13 cellular contexts compared by ENCODE assay signal in genomic region chr18:13553449-13553848, GRCh38.
A peak's percentile ranks its signal among the peaks of the same experiment; 100 is the strongest.
DNase-seq lines count a peak whose midpoint lies in the region; ATAC-seq and TF ChIP-seq lines count a peak whose summit lies in the region.
"Had no signal": no experiment of that assay in that cellular context is flagged by ENCODE, and none has a peak within 500 bp of the region (broad histone marks: within the 10 kb centered on the region; RNA-seq: fewer than 3 reads in every experiment).

No MANE protein-coding gene starts in this region.

- H2AFZ ChIP-seq in smooth muscle cell (ENCODE audit: low read depth) (no peak overlapping the region), MM.1S (ENCODE audit: low read length) (no peak overlapping the region)

- H3K4me1 ChIP-seq in right cardiac atrium (ENCODE audit: control insufficient read depth, insufficient read depth, low read length) (peaks cover 9% of the 10 kb centered on the region), smooth muscle cell (ENCODE audit: low read depth) (peaks cover 4% of the 10 kb centered on the region), vagina (peaks cover 35% of the 10 kb centered on the region), MM.1S (ENCODE audit: low read length) (peaks cover 9% of the 10 kb centered on the region)
- H3K4me1 ChIP-seq: HAP-1 had no signal

- no peaks in the 10 kb centered on the region for H3K36me3 ChIP-seq in smooth muscle cell (ENCODE audit: low read depth)
- no peaks in the 10 kb centered on the region for H3K36me3 ChIP-seq in vagina
- H3K36me3 ChIP-seq in MM.1S (replicated peaks; ENCODE audit: insufficient read depth, low read length): no peaks in the 10 kb centered on the region
- H3K36me3 ChIP-seq: HAP-1 had no signal

- peak; percentile 32 for DNase-seq in activated CD8-positive, alpha-beta memory T cell treated with anti-CD3 and anti-CD28 coated beads, Interleukin-2, amount 10 ng/mL, durations not matched to agents 7 days and 5 days
- no peak for DNase-seq in activated CD8-positive, alpha-beta memory T cell treated with anti-CD3 and anti-CD28 coated beads, Interleukin-2, amount 50 U/mL, for 4 hours
- DNase-seq in right cardiac atrium (peak in 1 of 3 donors; percentile 22), left cardiac atrium (no peak), smooth muscle cell (lab: John Stamatoyannopoulos, UW; ENCODE audit: unreplicated experiment) (no peak), vagina (ENCODE audit: extremely low spot score in 2 of 2) (peak; percentile 47 to 74), MM.1S (no peak), DMS79 treated with DMSO at 0.1 percent for 48 hours (lab: John Stamatoyannopoulos, UW) (no peak)
- DNase-seq: ACHN; CD4-positive, CD25-positive, alpha-beta regulatory T cell; DMS53 had no signal

- no peaks in the 10 kb centered on the region for H3K27me3 Mint-ChIP-seq in activated CD8-positive, alpha-beta memory T cell treated with anti-CD3 and anti-CD28 coated beads, Interleukin-2, amount 10 ng/mL, durations not matched to agents 7 days and 5 days
- H3K27me3 Mint-ChIP-seq: CD4-positive, CD25-positive, alpha-beta regulatory T cell had no signal

- H3K4me3 ChIP-seq in right cardiac atrium (ENCODE audit: low read length) (no peak overlapping the region), smooth muscle cell (no peak overlapping the region), vagina (no peak overlapping the region), MM.1S (ENCODE audit: low read length) (no peak overlapping the region)
- H3K4me3 ChIP-seq: BLaER1 treated with 17β-estradiol and CSF1 and Interleukin-3, amounts not matched to agents 10 nM and 100 nM; HAP-1 had no signal

- no peaks in the 10 kb centered on the region for H3K9me3 Mint-ChIP-seq in activated CD8-positive, alpha-beta memory T cell treated with anti-CD3 and anti-CD28 coated beads, Interleukin-2, amount 10 ng/mL, durations not matched to agents 7 days and 5 days (ENCODE audit: low read depth)
- H3K9me3 Mint-ChIP-seq: CD4-positive, CD25-positive, alpha-beta regulatory T cell had no signal

- ATAC-seq in activated CD8-positive, alpha-beta memory T cell treated with anti-CD3 and anti-CD28 coated beads, Interleukin-2, amount 10 ng/mL, durations not matched to agents 7 days and 5 days: no peak
- ATAC-seq in right cardiac atrium (peak in 1 of 2 donors; percentile 11), left cardiac atrium (no peak)

- H3K27me3 ChIP-seq in right cardiac atrium (ENCODE audit: control insufficient read depth, insufficient read depth) (no peaks in the 10 kb centered on the region), smooth muscle cell (ENCODE audit: low read depth) (no peaks in the 10 kb centered on the region), vagina (no peaks in the 10 kb centered on the region), MM.1S (replicated peaks; ENCODE audit: insufficient read depth, low read length) (no peaks in the 10 kb centered on the region)
- H3K27me3 ChIP-seq: BLaER1 treated with 17β-estradiol and CSF1 and Interleukin-3, amounts not matched to agents 10 nM and 100 nM had no signal

- CTCF ChIA-PET in activated CD8-positive, alpha-beta memory T cell treated with anti-CD3 and anti-CD28 coated beads, Interleukin-2, amount 10 ng/mL, durations not matched to agents 7 days and 5 days (lab: Charles Lee): interaction anchor here (1.0 kb wide), 1 partner anchor 337 kb away, joined by 4 read pairs; no protein-coding TSS in a partner anchor

- no peak overlapping the region for H3K27ac Mint-ChIP-seq in activated CD8-positive, alpha-beta memory T cell treated with anti-CD3 and anti-CD28 coated beads, Interleukin-2, amount 10 ng/mL, durations not matched to agents 7 days and 5 days

- no peaks in the 10 kb centered on the region for H3K9me2 ChIP-seq in MM.1S (replicated peaks; ENCODE audit: insufficient read depth, low read length)

- H3K4me3 Mint-ChIP-seq in activated CD8-positive, alpha-beta memory T cell treated with anti-CD3 and anti-CD28 coated beads, Interleukin-2, amount 10 ng/mL, durations not matched to agents 7 days and 5 days: no peak overlapping the region
- H3K4me3 Mint-ChIP-seq: CD4-positive, CD25-positive, alpha-beta regulatory T cell had no signal

- intact Hi-C loops in right cardiac atrium (cut with DNase I) (loop anchor here in 1 of 4 donors (10.0 kb wide), 1 partner anchor 171 kb away; the partner anchor contains the start of genes FAM210A and RNMT), left cardiac atrium (cut with DNase I) (loop anchor here (10.0 kb wide), 2 partner anchors 171 to 251 kb away; partner anchors contain the start of genes FAM210A (in 1 of the 2) and RNMT (in 1 of the 2)), vagina (cut with DNase I) (no loop called here)

- TF ChIP-seq POLR2A in vagina (IDR thresholded peaks at IDR 0.05): no peak

- TF ChIP-seq CTCF in smooth muscle cell (IDR thresholded peaks at IDR 0.05; ENCODE audit: borderline replicate concordance, insufficient read depth, poor library complexity, severe bottlenecking) (no peak), vagina (IDR thresholded peaks at IDR 0.05) (no peak), MM.1S (IDR thresholded peaks at IDR 0.05; ENCODE audit: low read length) (no peak)

- H4K20me1 ChIP-seq in smooth muscle cell (ENCODE audit: low read depth) (peaks cover 3% of the 10 kb centered on the region), MM.1S (ENCODE audit: insufficient read depth, low read length) (no peaks in the 10 kb centered on the region)

- no peaks in the 10 kb centered on the region for H3F3A ChIP-seq in smooth muscle cell (ENCODE audit: low read depth)
- H3F3A ChIP-seq in MM.1S (ENCODE audit: insufficient read depth, low read length): no peaks in the 10 kb centered on the region

- WGBS in right cardiac atrium: 70% methylated on average over 9 of the region's 9 CpGs
- 91% methylated on average over 9 of the region's 9 CpGs for WGBS in smooth muscle cell (ENCODE audit: low lambda C conversion rate)

- H3K9me3 ChIP-seq in right cardiac atrium (ENCODE audit: control insufficient read depth, low read length) (no peaks in the 10 kb centered on the region), smooth muscle cell (replicated peaks; ENCODE audit: low read depth) (no peaks in the 10 kb centered on the region), vagina (no peaks in the 10 kb centered on the region), MM.1S (replicated peaks; ENCODE audit: insufficient read depth, low read length) (no peaks in the 10 kb centered on the region)
- H3K9me3 ChIP-seq: HAP-1 had no signal

- no peak overlapping the region for H3K4me2 ChIP-seq in smooth muscle cell
- no peak overlapping the region for H3K4me2 ChIP-seq in MM.1S (ENCODE audit: low read depth, low read length)
- H3K4me2 ChIP-seq: BLaER1 treated with 17β-estradiol and CSF1 and Interleukin-3, amounts not matched to agents 10 nM and 100 nM had no signal

- H3K27ac ChIP-seq in right cardiac atrium (ENCODE audit: low read length) (peak overlapping the region; percentile 84), smooth muscle cell (ENCODE audit: low read depth) (peak overlapping the region; percentile 87), vagina (no peak overlapping the region), MM.1S (ENCODE audit: low read length) (no peak overlapping the region)
- H3K27ac ChIP-seq: BLaER1 treated with 17β-estradiol and CSF1 and Interleukin-3, amounts not matched to agents 10 nM and 100 nM had no signal

- peaks cover 6% of the 10 kb centered on the region for H3K4me1 Mint-ChIP-seq in activated CD8-positive, alpha-beta memory T cell treated with anti-CD3 and anti-CD28 coated beads, Interleukin-2, amount 10 ng/mL, durations not matched to agents 7 days and 5 days

- H3K79me2 ChIP-seq in smooth muscle cell (ENCODE audit: low read depth): peaks cover 15% of the 10 kb centered on the region
- no peaks in the 10 kb centered on the region for H3K79me2 ChIP-seq in MM.1S (ENCODE audit: low read length)

- peak overlapping the region; percentile 74 for H3K9ac ChIP-seq in smooth muscle cell (ENCODE audit: low read depth)
- H3K9ac ChIP-seq in MM.1S (ENCODE audit: low read length): no peak overlapping the region
- H3K9ac ChIP-seq: BLaER1 treated with 17β-estradiol and CSF1 and Interleukin-3, amounts not matched to agents 10 nM and 100 nM had no signal

- no peaks in the 10 kb centered on the region for H3K36me3 Mint-ChIP-seq in activated CD8-positive, alpha-beta memory T cell treated with anti-CD3 and anti-CD28 coated beads, Interleukin-2, amount 10 ng/mL, durations not matched to agents 7 days and 5 days

Comparison
In these comparisons a context has a peak if more than half of its experiments do, and no peak if none do; other contexts are left out.
1. DNase-seq: peak in activated CD8-positive, alpha-beta memory T cell treated with anti-CD3 and anti-CD28 coated beads, Interleukin-2, amount 10 ng/mL, durations not matched to agents 7 days and 5 days (single experiment) and vagina (2 of 2); none in activated CD8-positive, alpha-beta memory T cell treated with anti-CD3 and anti-CD28 coated beads, Interleukin-2, amount 50 U/mL, for 4 hours (single experiment), left cardiac atrium (single experiment), smooth muscle cell (single experiment), MM.1S (single experiment) and DMS79 treated with DMSO at 0.1 percent for 48 hours (single experiment).
2. H3K27ac ChIP-seq: peak in right cardiac atrium (single experiment) and smooth muscle cell (single experiment); none in vagina (single experiment) and MM.1S (single experiment).